28 cellular contexts compared by ENCODE assay signal in genomic region chr1:61797045-61797755, GRCh38. TPM values are rescaled to one million over a fixed set of nuclear protein-coding genes. Genes with fewer than 3 reads are reported as not detected.
DNase-seq lines count a peak whose midpoint lies in the region; ATAC-seq and TF ChIP-seq lines count a peak whose summit lies in the region.
"Had no signal": no experiment of that assay in that cellular context is flagged by ENCODE, and none has a peak within 500 bp of the region (broad histone marks: within the 10 kb centered on the region; RNA-seq: fewer than 3 reads in every experiment).

No MANE protein-coding gene starts in this region.

- H3K4me1 ChIP-seq in A673 (ENCODE audit: insufficient read depth, low read length, poor library complexity, severe bottlenecking), result no peaks in the 10 kb centered on the region
- H3K4me1 ChIP-seq: BLaER1, Caco-2, spleen, suprapubic skin had no signal

- intact Hi-C loops in A673 (cut with micrococcal nuclease; ENCODE audit: unreplicated experiment), result no loop called here

- TF ChIP-seq CTCF in A673 (conservative IDR thresholded peaks at IDR 0.05; ENCODE audit: low read depth, low read length), result no peak
- no peak for TF ChIP-seq CTCF in astrocyte of the cerebellum (IDR thresholded peaks at IDR 0.05; ENCODE audit: low read depth, low read length, missing control alignments)

- H3K4me3 ChIP-seq in A673 (ENCODE audit: low read depth, low read length, poor library complexity, severe bottlenecking) (no peak overlapping the region), astrocyte of the cerebellum (ENCODE audit: low read depth, low read length) (no peak overlapping the region)
- H3K4me3 ChIP-seq: BLaER1, cardiac muscle cell, spleen, suprapubic skin had no signal

- no TSS peak for BruUV-seq in A673 (replicated peaks; lab: Mats Ljungman, UMichigan)

- POLR2A ChIA-PET in A673 (lab: Charles Lee; ENCODE audit: low non-redundant PET), result no interaction called here

- no peaks in the 10 kb centered on the region for H3K36me3 ChIP-seq in A673 (ENCODE audit: insufficient read depth, low read length, poor library complexity, severe bottlenecking)
- H3K36me3 ChIP-seq: BLaER1 had no signal

- in situ Hi-C loops in astrocyte of the cerebellum (cut with HindIII; ENCODE audit: low sequenced_read_pairs), result no loop called here

- H3K27me3 ChIP-seq in A673 (replicated peaks; ENCODE audit: insufficient read depth, low read depth, low read length, poor library complexity), result no peaks in the 10 kb centered on the region
- H3K27me3 ChIP-seq: BLaER1, cardiac muscle cell, spleen, suprapubic skin had no signal

- DNase-seq in A673 (ENCODE audit: low spot score), result peak; percentile 5
- peak; percentile 34 for DNase-seq in HT1080 (ENCODE audit: low read depth)
- peak; percentile 48 for DNase-seq in astrocyte of the cerebellum (ENCODE audit: low read depth)
- peak; percentile 55 for DNase-seq in glomerular visceral epithelial cell (ENCODE audit: extremely low spot score)
- no peak for DNase-seq in D341Med (ENCODE audit: low spot score)
- DNase-seq in ureter (ENCODE audit: low spot score), result no peak
- DNase-seq in epidermal melanocyte (ENCODE audit: insufficient read length, low spot score), result no peak
- DNase-seq: activated CD4-positive, alpha-beta T cell treated with anti-CD3 and anti-CD28 coated beads, Interleukin-2, amount 10 ng/mL, durations not matched to agents 24 days and 14 days; activated naive CD4-positive, alpha-beta T cell; activated T-cell treated with anti-CD3 and anti-CD28 coated beads, Interleukin-2, amount 50 U/mL, for 48 hours; Caco-2; KG1; mesendoderm; NCI-H1694 treated with DMSO at 0.1 percent for 48 hours; NCI-H2171; NCI-H526 treated with DMSO at 0.1 percent for 48 hours; nucleus accumbens; retina; RPMI8226; spleen; stimulated activated CD4-positive, alpha-beta T cell treated with anti-CD3 and anti-CD28 coated beads, Interleukin-4, amount 100 ng/mL, for 1 hour had no signal

- H3K27ac ChIP-seq in A673 (ENCODE audit: low read depth, low read length, poor library complexity, severe bottlenecking), result no peak overlapping the region
- H3K27ac ChIP-seq: BLaER1, cardiac muscle cell, spleen, suprapubic skin had no signal

- CTCF ChIA-PET in A673 (lab: Charles Lee), result no interaction called here

- no peaks in the 10 kb centered on the region for H3K9me3 ChIP-seq in A673 (ENCODE audit: low read depth, low read length, poor library complexity, severe bottlenecking)
- H3K9me3 ChIP-seq: BLaER1, Caco-2, spleen, suprapubic skin had no signal

- ATAC-seq in HG02571 (IDR thresholded peaks at IDR 0.05; ENCODE audit: unreplicated experiment), result no peak
- ATAC-seq: HCT116; left lobe of liver; stimulated activated memory B cell treated with anti-CD40 and anti-IgM and Interleukin-4, amounts not matched to agents 10 μg/mL and 1 μg/mL and 100 μg/mL, for 72 hours had no signal

RNA-seq across cellular contexts. Expression of gene PATJ, which starts 54.9 kb away (rescaled TPM):
- total RNA-seq in A673 (2021) (6.6 and 8.2 TPM in 2 replicates), ureter (121 TPM)
- 1.1 and 1.5 TPM in 2 replicates for total RNA-seq in HT1080 (2014; rRNA removed; shearing (Covaris generic))
- 1.7 and 2.8 TPM in 2 replicates for polyA plus RNA-seq in HT1080 (2015; cell fraction: cytosol; rRNA removed)
- polyA plus RNA-seq in HT1080 (2015; cell fraction: nucleus; rRNA removed), result 4.2 and 4.6 TPM in 2 replicates

Comparison
In these comparisons a context has a peak if more than half of its experiments do, and no peak if none do; other contexts are left out.
1. DNase-seq: peak in A673 (single experiment), HT1080 (single experiment), astrocyte of the cerebellum (single experiment) and glomerular visceral epithelial cell (single experiment); none in D341Med (single experiment), ureter (single experiment) and epidermal melanocyte (single experiment).
2. RNA of gene PATJ, which starts 54.9 kb away (total RNA-seq): 121 TPM in ureter (single experiment); 6.6 to 8.2 TPM in A673 and 1.1 to 1.5 TPM in HT1080; every median in the first group is over 10 times any median in the second.